In genomic region chr3:157499342-157499963, GRCh38 we compare ENCODE assay signal across 8 cellular contexts. TPM values are rescaled to one million over a fixed set of nuclear protein-coding genes. Genes with fewer than 3 reads are reported as not detected.
DNase-seq lines count a peak whose midpoint lies in the region; ATAC-seq and TF ChIP-seq lines count a peak whose summit lies in the region.

No MANE protein-coding gene starts in this region.

- 6% methylated on average over 21 of the region's 24 CpGs for WGBS in esophagus muscularis mucosa

- intact Hi-C loops in esophagus muscularis mucosa (cut with DNase I) = no loop called here

- peak overlapping the region; percentile 50 for H3K27ac Mint-ChIP-seq in nephron progenitor cell

- no peak for ATAC-seq in HG02588 (IDR thresholded peaks at IDR 0.05; ENCODE audit: unreplicated experiment)

- peaks cover 8 to 17% (median 13%) of the 10 kb centered on the region in 4 donors for H3K4me1 ChIP-seq in esophagus muscularis mucosa

- H3K27ac ChIP-seq in esophagus muscularis mucosa (replicated peaks in 1 of 4) = no peak overlapping the region

- DNase-seq in AG20443 (ENCODE audit: low spot score) (peak; percentile 36), NCI-H226 (peak; percentile 79), esophagus muscularis mucosa (ENCODE audit: extremely low spot score) (peak; percentile 78), nephron progenitor cell (peak; percentile 79), NCI-H345 (lab: John Stamatoyannopoulos, UW) (no peak), NCI-H1930 (lab: John Stamatoyannopoulos, UW) (no peak), NCI-H446 treated with DMSO at 0.1 percent for 48 hours (lab: John Stamatoyannopoulos, UW) (no peak)

- peaks cover 38% of the 10 kb centered on the region for H3K27me3 Mint-ChIP-seq in nephron progenitor cell (ENCODE audit: low read depth, poor library complexity)

- no peak for TF ChIP-seq CTCF in esophagus muscularis mucosa (IDR thresholded peaks at IDR 0.05)
- peak; percentile 15 for TF ChIP-seq CTCF in nephron progenitor cell (IDR thresholded peaks at IDR 0.05)

- peaks cover 0 to 14% (median 0%) of the 10 kb centered on the region in 4 donors for H3K27me3 ChIP-seq in esophagus muscularis mucosa

- peak overlapping the region; percentile 79 for H3K4me3 Mint-ChIP-seq in nephron progenitor cell

- peaks cover 58% of the 10 kb centered on the region for H3K4me1 Mint-ChIP-seq in nephron progenitor cell

- no peak for TF ChIP-seq EP300 in esophagus muscularis mucosa (IDR thresholded peaks at IDR 0.05)

- TF ChIP-seq POLR2A in esophagus muscularis mucosa (IDR thresholded peaks at IDR 0.05; ENCODE audit: low read depth) = no peak

- H3K36me3 Mint-ChIP-seq in nephron progenitor cell (ENCODE audit: low read depth) = no peaks in the 10 kb centered on the region

- no peaks in the 10 kb centered on the region for H3K9me3 Mint-ChIP-seq in nephron progenitor cell

- H3K9me3 ChIP-seq in esophagus muscularis mucosa = no peaks in the 10 kb centered on the region

- H3K36me3 ChIP-seq in esophagus muscularis mucosa = no peaks in the 10 kb centered on the region

- H3K4me3 ChIP-seq in esophagus muscularis mucosa = peak overlapping the region; percentile 33 to 55 (median 36)

RNA-seq across cellular contexts. Expression of gene VEPH1, which starts 3.8 kb away (rescaled TPM):
- total RNA-seq in esophagus muscularis mucosa = 1 to 10 TPM in 1 of 4 donors, under 1 TPM in 2, not detected in 1; 0.23 to 1.2 (median 0.52) TPM

Comparison
In these comparisons a context has a peak if more than half of its experiments do, and no peak if none do; other contexts are left out.
1. DNase-seq: peak in AG20443 (single experiment), NCI-H226 (single experiment), esophagus muscularis mucosa (single experiment) and nephron progenitor cell (single experiment); none in NCI-H345 (single experiment), NCI-H1930 (0 of 2) and NCI-H446 treated with DMSO at 0.1 percent for 48 hours (single experiment).